6 cellular contexts compared by ENCODE assay signal in genomic region chr1:222279591-222279990, GRCh38.
"Had no signal": no experiment of that assay in that cellular context is flagged by ENCODE, and none has a peak within 500 bp of the region (broad histone marks: within the 10 kb centered on the region; RNA-seq: fewer than 3 reads in every experiment).

No MANE protein-coding gene starts in this region.

- H3K9ac ChIP-seq: KMS-11 had no signal

- ATAC-seq: GM23338 had no signal

- H2AFZ ChIP-seq: GM23338 had no signal

- H3K4me2 ChIP-seq: GM23338, KMS-11 had no signal

- H3K27ac ChIP-seq: KMS-11 had no signal

- H3K4me3 ChIP-seq: GM23338 had no signal

- DNase-seq: H9, HCEC 1CT, Karpas-422, KBM-7 had no signal
